ENCODE assay signal across 10 cellular contexts in the genomic region with DNA sequence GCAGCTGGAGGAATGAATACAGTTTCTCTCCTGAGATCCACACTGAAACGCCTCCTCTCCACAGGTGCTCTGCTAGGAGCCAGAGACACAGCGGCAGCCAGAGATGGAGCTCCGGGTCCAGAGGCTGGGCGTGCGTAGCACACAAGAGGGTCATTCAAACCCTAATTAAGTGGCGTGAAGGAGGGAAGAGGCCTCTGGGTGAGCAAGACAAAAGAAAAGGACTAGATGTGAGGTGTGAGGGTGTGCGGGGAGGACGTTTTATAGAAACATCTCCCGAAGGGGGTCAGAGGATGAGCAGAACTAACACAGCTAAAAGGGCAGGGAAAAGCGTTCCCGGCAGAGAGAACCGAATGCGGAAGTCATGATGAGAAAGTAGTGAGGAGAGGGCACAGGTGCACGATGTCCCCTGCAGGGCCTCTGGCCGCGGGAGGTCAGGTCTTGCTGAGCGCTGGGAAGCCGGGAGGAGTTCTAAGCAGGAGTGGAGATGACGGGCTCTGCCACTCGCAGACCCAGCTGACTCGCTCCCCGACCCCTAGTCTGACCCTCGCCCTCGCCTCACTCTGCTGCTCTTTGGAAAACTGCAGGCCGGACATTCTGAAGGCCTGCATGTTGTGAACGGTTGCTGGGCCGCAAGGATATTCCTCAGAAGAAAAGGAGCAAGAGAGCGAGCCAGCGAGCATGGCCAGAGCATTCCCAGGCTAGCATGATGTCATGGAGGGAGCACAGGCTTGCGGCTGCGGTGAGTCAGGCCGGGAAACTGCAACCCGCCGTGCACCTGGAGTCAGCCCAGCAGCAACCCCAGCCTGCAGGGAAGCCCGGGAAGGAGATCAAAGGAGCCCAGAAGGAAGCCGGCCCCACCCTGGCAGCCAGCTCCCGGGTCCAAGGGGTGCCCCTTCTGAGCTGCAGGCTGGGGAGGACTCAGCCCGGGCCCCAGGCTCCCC. TPM values are rescaled to one million over a fixed set of nuclear protein-coding genes. Genes with fewer than 3 reads are reported as not detected.
A peak's percentile ranks its signal among the peaks of the same experiment; 100 is the strongest.
DNase-seq lines count a peak whose midpoint lies in the region; ATAC-seq, FAIRE-seq and TF ChIP-seq lines count a peak whose summit lies in the region.
"Had no signal": no experiment of that assay in that cellular context is flagged by ENCODE, and none has a peak within 500 bp of the region (broad histone marks: within the 10 kb centered on the region; RNA-seq: fewer than 3 reads in every experiment).

No MANE protein-coding gene starts in this region.

- WGBS in mammary epithelial cell (ENCODE audit: low coverage, missing lambda C conversion rate): 61% methylated on average over 32 of the region's 38 CpGs

- ATAC-seq in GM18498 (IDR thresholded peaks at IDR 0.05; ENCODE audit: unreplicated experiment): no peak

- intact Hi-C loops in mammary epithelial cell (cut with micrococcal nuclease) (no loop called here), kidney (cut with DNase I) (no loop called here)

- H3K9me3 ChIP-seq in mammary epithelial cell (replicated peaks; ENCODE audit: insufficient read depth, low read length): peaks cover 2% of the 10 kb centered on the region
- H3K9me3 ChIP-seq in kidney (ENCODE audit: control insufficient read depth in 1 of 2, low read length in 2 of 2): peaks cover 0 to 2% of the 10 kb centered on the region in 2 donors

- peak overlapping the region; percentile 47 for H2AFZ ChIP-seq in mammary epithelial cell (ENCODE audit: low read depth, low read length)

- H4K20me1 ChIP-seq in mammary epithelial cell (ENCODE audit: insufficient read depth, low read length): no peaks in the 10 kb centered on the region

- H3K36me3 ChIP-seq in mammary epithelial cell (ENCODE audit: insufficient read depth, low read length): no peaks in the 10 kb centered on the region
- H3K36me3 ChIP-seq in kidney (ENCODE audit: control insufficient read depth in 1 of 2, insufficient read depth in 2 of 2, low read length in 2 of 2): no peaks in the 10 kb centered on the region

- FAIRE-seq in kidney (lab: Jason Lieb, UNC): no peak
- FAIRE-seq: A204.1 had no signal

- dilution Hi-C loops in mammary epithelial cell (cut with HindIII; ENCODE audit: low sequenced_read_pairs): no loop called here

- TF ChIP-seq CTCF in mammary epithelial cell (conservative IDR thresholded peaks at IDR 0.05 in 1 of 2, IDR thresholded peaks at IDR 0.05 in 1 of 2; ENCODE audit: extremely low read depth in 1 of 2, insufficient read depth in 1 of 2, low read depth in 1 of 2, low read length in 2 of 2) (no peak), kidney (IDR thresholded peaks at IDR 0.05; ENCODE audit: borderline replicate concordance, extremely low read depth, insufficient read depth) (no peak)

- peaks cover 18% of the 10 kb centered on the region for H3K27me3 ChIP-seq in mammary epithelial cell (ENCODE audit: insufficient read depth, low read length)

- BruUV-seq in mammary epithelial cell (replicated peaks; lab: Mats Ljungman, UMichigan): no TSS peak

- H3K4me3 ChIP-seq in mammary epithelial cell (replicated peaks in 1 of 3; ENCODE audit: insufficient read depth in 1 of 3, low read depth in 2 of 3, low read length in 3 of 3) (no peak overlapping the region), kidney (ENCODE audit: low read length in 2 of 2) (no peak overlapping the region)

- H3K4me2 ChIP-seq in mammary epithelial cell (ENCODE audit: insufficient read depth, low read depth, low read length): peak overlapping the region; percentile 65

- in situ Hi-C loops in mammary epithelial cell (cut with MboI; ENCODE audit: low sequenced_read_pairs in 2 of 2): no loop called here

- DNase-seq in DMS53 (lab: John Stamatoyannopoulos, UW) (peak; percentile 32), DMS53 treated with DMSO at 0.1 percent for 48 hours (lab: John Stamatoyannopoulos, UW; ENCODE audit: unreplicated experiment) (no peak), mammary epithelial cell (peak; percentile 91), kidney (peak; percentile 83), ureter (ENCODE audit: low spot score) (peak; percentile 69), T-helper 2 cell (no peak), NCI-H510A treated with DMSO at 0.1 percent for 48 hours (lab: John Stamatoyannopoulos, UW) (no peak)

- H3K4me1 ChIP-seq in mammary epithelial cell (ENCODE audit: insufficient read depth, low read length) (peaks cover 12% of the 10 kb centered on the region), kidney (ENCODE audit: control insufficient read depth in 1 of 2, insufficient read depth in 1 of 2, low read depth in 1 of 2, low read length in 2 of 2) (peaks cover 0 to 3% of the 10 kb centered on the region in 2 donors)

- H3K27ac ChIP-seq in mammary epithelial cell (ENCODE audit: insufficient read depth, low read depth, low read length) (no peak overlapping the region), kidney (ENCODE audit: low read depth in 2 of 2, low read length in 2 of 2) (no peak overlapping the region)
- H3K27ac ChIP-seq: HL-60 had no signal

- H3K9ac ChIP-seq in mammary epithelial cell (ENCODE audit: insufficient read depth, low read length) (no peak overlapping the region), kidney (ENCODE audit: low read length in 2 of 2) (no peak overlapping the region)

- CTCF ChIA-PET in mammary epithelial cell (lab: Charles Lee; ENCODE audit: low non-redundant PET): no interaction called here

- no peaks in the 10 kb centered on the region for H3K79me2 ChIP-seq in mammary epithelial cell (ENCODE audit: insufficient read depth, low read length)

RNA-seq across cellular contexts. Expression of gene BMP7, which starts 54.2 kb away (rescaled TPM):
- total RNA-seq in mammary epithelial cell: 1 to 10 TPM in 1 of 2 donors, not detected in 1; 2.0 TPM
- polyA plus RNA-seq in mammary epithelial cell: not detected
- polyA minus RNA-seq in mammary epithelial cell: not detected
- 1.6 TPM for total RNA-seq in kidney
- polyA plus RNA-seq in kidney (ENCODE audit: insufficient read depth, low read depth, low replicate concordance): 11.3 TPM
- 32.0 TPM for total RNA-seq in ureter

Comparison
In these comparisons a context has a peak if more than half of its experiments do, and no peak if none do; other contexts are left out.
1. DNase-seq: peak in DMS53 (single experiment), mammary epithelial cell (single experiment), kidney (single experiment) and ureter (single experiment); none in DMS53 treated with DMSO at 0.1 percent for 48 hours (single experiment), T-helper 2 cell (0 of 5) and NCI-H510A treated with DMSO at 0.1 percent for 48 hours (single experiment).
2. RNA of gene BMP7, which starts 54.2 kb away (total RNA-seq): 32.0 TPM in ureter (single experiment); 2.0 TPM in mammary epithelial cell and 1.6 TPM in kidney (single experiment); every median in the first group is over 10 times any median in the second.